ENCODE assay signal across 21 cellular contexts in genomic region chr6:148016013-148016412, GRCh38.
"Had no signal": no experiment of that assay in that cellular context is flagged by ENCODE, and none has a peak within 500 bp of the region (broad histone marks: within the 10 kb centered on the region; RNA-seq: fewer than 3 reads in every experiment).

No MANE protein-coding gene starts in this region.

- H3K36me3 ChIP-seq: esophagus muscularis mucosa, gastroesophageal sphincter, heart left ventricle had no signal

- ATAC-seq: foreskin keratinocyte, gastroesophageal sphincter, heart left ventricle, left colon, left lobe of liver, left ventricle myocardium superior, mucosa of descending colon had no signal

- H3K9me3 ChIP-seq: esophagus muscularis mucosa had no signal

- H3K27me3 ChIP-seq: esophagus muscularis mucosa, foreskin keratinocyte, gastroesophageal sphincter, heart left ventricle, hepatocyte had no signal

- H3K27ac ChIP-seq: coronary artery, dorsolateral prefrontal cortex, esophagus muscularis mucosa, foreskin keratinocyte, gastroesophageal sphincter, heart left ventricle, hepatocyte had no signal

- DNase-seq: dermis blood vessel endothelial cell; dorsolateral prefrontal cortex; effector CD4-positive, alpha-beta T cell; effector memory CD4-positive, alpha-beta T cell; foreskin keratinocyte; heart left ventricle; hypothalamus; immature natural killer cell; islet precursor cell; kidney; kidney glomerular epithelial cell; left colon; left ventricle myocardium superior; mesenchymal stem cell; mucosa of descending colon; naive B cell had no signal

- H3K4me3 ChIP-seq: coronary artery, dorsolateral prefrontal cortex, esophagus muscularis mucosa, gastroesophageal sphincter, heart left ventricle, hepatocyte, mucosa of descending colon had no signal

- H3K4me1 ChIP-seq: esophagus muscularis mucosa, foreskin keratinocyte, gastroesophageal sphincter, heart left ventricle had no signal
